ENCODE assay signal across 18 cellular contexts in the genomic region with DNA sequence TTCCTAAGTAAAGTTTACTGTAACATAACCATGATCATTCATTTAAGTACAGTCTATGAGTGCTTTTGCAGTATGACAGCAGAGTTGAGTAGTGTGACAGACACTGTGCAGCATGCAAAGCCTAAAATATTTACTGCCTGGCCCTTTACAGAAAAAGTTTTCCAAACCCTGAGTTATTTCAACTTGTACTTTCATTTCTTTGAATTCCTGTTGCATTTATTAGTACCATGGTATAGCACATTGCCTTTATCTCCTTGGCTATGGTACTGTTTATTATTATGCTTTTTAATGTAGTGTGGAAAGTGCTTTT.
"Had no signal": no experiment of that assay in that cellular context is flagged by ENCODE, and none has a peak within 500 bp of the region (broad histone marks: within the 10 kb centered on the region; RNA-seq: fewer than 3 reads in every experiment).

No MANE protein-coding gene starts in this region.

- H3K36me3 Mint-ChIP-seq: natural killer cell treated with Interleukin-12 subunit alpha and Interleukin-12 subunit beta and Interleukin-15 and Interleukin-18, amount 100 ng/mL, for 72 hours had no signal

- H3K9me3 ChIP-seq: lower lobe of right lung, neutrophil, pancreas had no signal

- H3K27me3 ChIP-seq: dorsolateral prefrontal cortex, pancreas had no signal

- FAIRE-seq: pancreas had no signal

- H3K27ac ChIP-seq: lower lobe of right lung, neutrophil, pancreas had no signal

- ATAC-seq: activated CD4-positive, alpha-beta T cell treated with anti-CD3 and anti-CD28 coated beads for 36 hours; natural killer cell treated with Interleukin-12 subunit alpha and Interleukin-12 subunit beta and Interleukin-15 and Interleukin-18, amount 100 ng/mL, for 72 hours had no signal

- H3K4me3 ChIP-seq: lower lobe of right lung, pancreas had no signal

- DNase-seq: activated CD4-positive, alpha-beta T cell treated with anti-CD3 and anti-CD28 coated beads for 36 hours; activated CD4-positive, alpha-beta T cell treated with anti-CD3 and anti-CD28 coated beads, Interleukin-2, amount 50 U/mL, for 48 hours; activated gamma-delta T cell treated with Interleukin-2 at 50 U/mL for 16 hours; activated T-cell treated with anti-CD3 and anti-CD28 coated beads for 4 hours; caudate nucleus; dorsolateral prefrontal cortex; foreskin melanocyte; glutamatergic neuron; lower lobe of right lung; pancreas; stimulated activated CD4-positive, alpha-beta T cell treated with anti-CD3 and anti-CD28 coated beads, Interleukin-1b, Interleukin-23, amount 100 ng/mL, for 48 hours; stimulated activated CD8-positive, alpha-beta memory T cell treated with anti-CD3 and anti-CD28 coated beads, Interleukin-4, amount 100 ng/mL, for 48 hours; stimulated activated naive CD4-positive, alpha-beta T cell; T-helper 2 cell had no signal

- H3K27ac Mint-ChIP-seq: activated CD4-positive, alpha-beta T cell treated with anti-CD3 and anti-CD28 coated beads for 36 hours; activated naive CD8-positive, alpha-beta T cell; activated T-helper 1 cell treated with anti-CD3 and anti-CD28 coated beads, Interleukin-12 subunit alpha, Interleukin-12 subunit beta, Interleukin-2, Interleukin-4 antibody, amounts not matched to agents 30 ng/mL and 10 ng/mL and 1 ng/mL, durations not matched to agents 14 hours and 24 hours and 36 hours; natural killer cell treated with Interleukin-12 subunit alpha and Interleukin-12 subunit beta and Interleukin-15 and Interleukin-18, amount 100 ng/mL, for 72 hours had no signal

- H3K4me3 Mint-ChIP-seq: activated CD4-positive, alpha-beta T cell treated with anti-CD3 and anti-CD28 coated beads for 36 hours; activated naive CD8-positive, alpha-beta T cell; activated T-helper 1 cell treated with anti-CD3 and anti-CD28 coated beads, Interleukin-12 subunit alpha, Interleukin-12 subunit beta, Interleukin-2, Interleukin-4 antibody, amounts not matched to agents 30 ng/mL and 10 ng/mL and 1 ng/mL, durations not matched to agents 14 hours and 24 hours and 36 hours; natural killer cell treated with Interleukin-12 subunit alpha and Interleukin-12 subunit beta and Interleukin-15 and Interleukin-18, amount 100 ng/mL, for 72 hours had no signal

- H3K36me3 ChIP-seq: lower lobe of right lung, neutrophil, pancreas had no signal

- H3K27me3 Mint-ChIP-seq: activated CD4-positive, alpha-beta T cell treated with anti-CD3 and anti-CD28 coated beads for 36 hours; activated naive CD8-positive, alpha-beta T cell had no signal

- H3K9me3 Mint-ChIP-seq: activated T-helper 1 cell treated with anti-CD3 and anti-CD28 coated beads, Interleukin-12 subunit alpha, Interleukin-12 subunit beta, Interleukin-2, Interleukin-4 antibody, amounts not matched to agents 30 ng/mL and 10 ng/mL and 1 ng/mL, durations not matched to agents 14 hours and 24 hours and 36 hours; natural killer cell treated with Interleukin-12 subunit alpha and Interleukin-12 subunit beta and Interleukin-15 and Interleukin-18, amount 100 ng/mL, for 72 hours had no signal
